ENCODE assay signal across 1 cellular context in the genomic region with DNA sequence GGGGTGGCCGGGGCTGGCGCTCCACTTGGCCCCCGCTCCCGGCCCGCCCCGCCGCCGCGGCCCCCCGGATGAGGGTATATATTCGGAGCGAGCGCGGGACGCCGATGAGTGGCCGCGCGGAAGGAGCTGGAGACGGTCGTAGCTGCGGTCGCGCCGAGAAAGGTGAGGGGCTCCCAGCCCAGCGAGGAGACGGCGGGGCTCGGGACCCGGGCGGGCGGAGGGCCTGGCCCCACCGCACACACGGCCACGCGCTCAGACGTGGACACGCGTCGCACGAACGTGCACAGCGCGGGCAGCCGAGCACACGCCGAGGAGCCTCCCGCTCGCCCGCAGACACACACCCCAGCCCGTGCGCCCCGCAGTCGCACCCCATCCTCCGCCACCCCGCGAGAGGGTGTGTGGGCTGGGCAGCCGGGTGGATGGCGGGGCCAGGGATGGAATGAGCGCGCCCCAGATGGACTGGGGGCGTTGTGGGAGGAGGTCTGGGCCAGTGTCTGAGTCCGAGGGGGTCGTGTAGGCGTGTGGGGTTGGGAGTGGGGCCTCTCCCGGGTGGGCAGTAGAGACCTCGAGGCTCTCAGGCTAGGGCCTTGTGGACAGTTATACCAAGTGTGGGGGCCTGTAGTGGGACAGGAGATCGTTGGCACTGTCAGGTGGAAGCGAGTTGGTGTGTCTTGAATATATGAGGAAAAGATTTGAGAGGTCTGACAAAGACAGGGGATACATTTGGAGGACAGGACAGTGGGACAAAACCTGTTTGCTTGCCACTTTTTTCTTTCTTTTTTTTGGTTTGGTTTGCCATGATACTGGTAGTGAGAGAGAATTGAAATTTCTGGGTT.
TF ChIP-seq lines count a peak whose summit lies in the region.

UAP1 (plus strand) TSS at position 107 of the 836 bp plus-strand sequence. CDS start 4,347 bp downstream, outside the sequence.

TF ChIP-seq in GM12878, 131 proteins besides CTCF, POLR2A, EP300 and RAD21 (continued from another document and continues in another):
- TF ChIP-seq, protein P1, sequence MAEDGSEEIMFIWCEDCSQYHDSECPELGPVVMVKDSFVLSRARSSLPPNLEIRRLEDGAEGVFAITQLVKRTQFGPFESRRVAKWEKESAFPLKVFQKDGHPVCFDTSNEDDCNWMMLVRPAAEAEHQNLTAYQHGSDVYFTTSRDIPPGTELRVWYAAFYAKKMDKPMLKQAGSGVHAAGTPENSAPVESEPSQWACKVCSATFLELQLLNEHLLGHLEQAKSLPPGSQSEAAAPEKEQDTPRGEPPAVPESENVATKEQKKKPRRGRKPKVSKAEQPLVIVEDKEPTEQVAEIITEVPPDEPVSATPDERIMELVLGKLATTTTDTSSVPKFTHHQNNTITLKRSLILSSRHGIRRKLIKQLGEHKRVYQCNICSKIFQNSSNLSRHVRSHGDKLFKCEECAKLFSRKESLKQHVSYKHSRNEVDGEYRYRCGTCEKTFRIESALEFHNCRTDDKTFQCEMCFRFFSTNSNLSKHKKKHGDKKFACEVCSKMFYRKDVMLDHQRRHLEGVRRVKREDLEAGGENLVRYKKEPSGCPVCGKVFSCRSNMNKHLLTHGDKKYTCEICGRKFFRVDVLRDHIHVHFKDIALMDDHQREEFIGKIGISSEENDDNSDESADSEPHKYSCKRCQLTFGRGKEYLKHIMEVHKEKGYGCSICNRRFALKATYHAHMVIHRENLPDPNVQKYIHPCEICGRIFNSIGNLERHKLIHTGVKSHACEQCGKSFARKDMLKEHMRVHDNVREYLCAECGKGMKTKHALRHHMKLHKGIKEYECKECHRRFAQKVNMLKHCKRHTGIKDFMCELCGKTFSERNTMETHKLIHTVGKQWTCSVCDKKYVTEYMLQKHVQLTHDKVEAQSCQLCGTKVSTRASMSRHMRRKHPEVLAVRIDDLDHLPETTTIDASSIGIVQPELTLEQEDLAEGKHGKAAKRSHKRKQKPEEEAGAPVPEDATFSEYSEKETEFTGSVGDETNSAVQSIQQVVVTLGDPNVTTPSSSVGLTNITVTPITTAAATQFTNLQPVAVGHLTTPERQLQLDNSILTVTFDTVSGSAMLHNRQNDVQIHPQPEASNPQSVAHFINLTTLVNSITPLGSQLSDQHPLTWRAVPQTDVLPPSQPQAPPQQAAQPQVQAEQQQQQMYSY (CRISPR knock-in tag; IDR thresholded peaks at IDR 0.05): no peak
- TF ChIP-seq CEBPZ (IDR thresholded peaks at IDR 0.05; ENCODE audit: low read depth, low read length): no peak
- TF ChIP-seq CREM (IDR thresholded peaks at IDR 0.05; ENCODE audit: low read depth): no peak
- no peak for TF ChIP-seq NFIC (IDR thresholded peaks at IDR 0.05; ENCODE audit: low read depth, low read length)
- no peak for TF ChIP-seq BMI1 (IDR thresholded peaks at IDR 0.05; ENCODE audit: borderline replicate concordance)
- no peak for TF ChIP-seq RFX5 (IDR thresholded peaks at IDR 0.05; ENCODE audit: low read depth, low read length)
- no peak for TF ChIP-seq E2F4 (IDR thresholded peaks at IDR 0.05; ENCODE audit: low read depth, low read length)
- TF ChIP-seq, protein P2, sequence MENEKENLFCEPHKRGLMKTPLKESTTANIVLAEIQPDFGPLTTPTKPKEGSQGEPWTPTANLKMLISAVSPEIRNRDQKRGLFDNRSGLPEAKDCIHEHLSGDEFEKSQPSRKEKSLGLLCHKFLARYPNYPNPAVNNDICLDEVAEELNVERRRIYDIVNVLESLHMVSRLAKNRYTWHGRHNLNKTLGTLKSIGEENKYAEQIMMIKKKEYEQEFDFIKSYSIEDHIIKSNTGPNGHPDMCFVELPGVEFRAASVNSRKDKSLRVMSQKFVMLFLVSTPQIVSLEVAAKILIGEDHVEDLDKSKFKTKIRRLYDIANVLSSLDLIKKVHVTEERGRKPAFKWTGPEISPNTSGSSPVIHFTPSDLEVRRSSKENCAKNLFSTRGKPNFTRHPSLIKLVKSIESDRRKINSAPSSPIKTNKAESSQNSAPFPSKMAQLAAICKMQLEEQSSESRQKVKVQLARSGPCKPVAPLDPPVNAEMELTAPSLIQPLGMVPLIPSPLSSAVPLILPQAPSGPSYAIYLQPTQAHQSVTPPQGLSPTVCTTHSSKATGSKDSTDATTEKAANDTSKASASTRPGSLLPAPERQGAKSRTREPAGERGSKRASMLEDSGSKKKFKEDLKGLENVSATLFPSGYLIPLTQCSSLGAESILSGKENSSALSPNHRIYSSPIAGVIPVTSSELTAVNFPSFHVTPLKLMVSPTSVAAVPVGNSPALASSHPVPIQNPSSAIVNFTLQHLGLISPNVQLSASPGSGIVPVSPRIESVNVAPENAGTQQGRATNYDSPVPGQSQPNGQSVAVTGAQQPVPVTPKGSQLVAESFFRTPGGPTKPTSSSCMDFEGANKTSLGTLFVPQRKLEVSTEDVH (IDR thresholded peaks at IDR 0.05; ENCODE audit: low read depth, partially characterized antibody): no peak
- TF ChIP-seq CREB1 (IDR thresholded peaks at IDR 0.05; ENCODE audit: low read depth): no peak
- no peak for TF ChIP-seq ZNF592 (IDR thresholded peaks at IDR 0.05)
- TF ChIP-seq KDM1A (IDR thresholded peaks at IDR 0.05; ENCODE audit: borderline replicate concordance): no peak
- no peak for TF ChIP-seq SREBF1 (IDR thresholded peaks at IDR 0.05; ENCODE audit: low read length)
- no peak for TF ChIP-seq ETV6 (conservative IDR thresholded peaks at IDR 0.05 in 1 of 2, IDR thresholded peaks at IDR 0.05 in 1 of 2; ENCODE audit: borderline replicate concordance in 1 of 2, low read depth in 1 of 2)
- TF ChIP-seq NKRF (conservative IDR thresholded peaks at IDR 0.05): peak; percentile 71; the same call in 1 of the 2 replicates
- TF ChIP-seq, protein P3, sequence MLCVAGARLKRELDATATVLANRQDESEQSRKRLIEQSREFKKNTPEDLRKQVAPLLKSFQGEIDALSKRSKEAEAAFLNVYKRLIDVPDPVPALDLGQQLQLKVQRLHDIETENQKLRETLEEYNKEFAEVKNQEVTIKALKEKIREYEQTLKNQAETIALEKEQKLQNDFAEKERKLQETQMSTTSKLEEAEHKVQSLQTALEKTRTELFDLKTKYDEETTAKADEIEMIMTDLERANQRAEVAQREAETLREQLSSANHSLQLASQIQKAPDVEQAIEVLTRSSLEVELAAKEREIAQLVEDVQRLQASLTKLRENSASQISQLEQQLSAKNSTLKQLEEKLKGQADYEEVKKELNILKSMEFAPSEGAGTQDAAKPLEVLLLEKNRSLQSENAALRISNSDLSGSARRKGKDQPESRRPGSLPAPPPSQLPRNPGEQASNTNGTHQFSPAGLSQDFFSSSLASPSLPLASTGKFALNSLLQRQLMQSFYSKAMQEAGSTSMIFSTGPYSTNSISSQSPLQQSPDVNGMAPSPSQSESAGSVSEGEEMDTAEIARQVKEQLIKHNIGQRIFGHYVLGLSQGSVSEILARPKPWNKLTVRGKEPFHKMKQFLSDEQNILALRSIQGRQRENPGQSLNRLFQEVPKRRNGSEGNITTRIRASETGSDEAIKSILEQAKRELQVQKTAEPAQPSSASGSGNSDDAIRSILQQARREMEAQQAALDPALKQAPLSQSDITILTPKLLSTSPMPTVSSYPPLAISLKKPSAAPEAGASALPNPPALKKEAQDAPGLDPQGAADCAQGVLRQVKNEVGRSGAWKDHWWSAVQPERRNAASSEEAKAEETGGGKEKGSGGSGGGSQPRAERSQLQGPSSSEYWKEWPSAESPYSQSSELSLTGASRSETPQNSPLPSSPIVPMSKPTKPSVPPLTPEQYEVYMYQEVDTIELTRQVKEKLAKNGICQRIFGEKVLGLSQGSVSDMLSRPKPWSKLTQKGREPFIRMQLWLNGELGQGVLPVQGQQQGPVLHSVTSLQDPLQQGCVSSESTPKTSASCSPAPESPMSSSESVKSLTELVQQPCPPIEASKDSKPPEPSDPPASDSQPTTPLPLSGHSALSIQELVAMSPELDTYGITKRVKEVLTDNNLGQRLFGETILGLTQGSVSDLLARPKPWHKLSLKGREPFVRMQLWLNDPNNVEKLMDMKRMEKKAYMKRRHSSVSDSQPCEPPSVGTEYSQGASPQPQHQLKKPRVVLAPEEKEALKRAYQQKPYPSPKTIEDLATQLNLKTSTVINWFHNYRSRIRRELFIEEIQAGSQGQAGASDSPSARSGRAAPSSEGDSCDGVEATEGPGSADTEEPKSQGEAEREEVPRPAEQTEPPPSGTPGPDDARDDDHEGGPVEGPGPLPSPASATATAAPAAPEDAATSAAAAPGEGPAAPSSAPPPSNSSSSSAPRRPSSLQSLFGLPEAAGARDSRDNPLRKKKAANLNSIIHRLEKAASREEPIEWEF (IDR thresholded peaks at IDR 0.05; ENCODE audit: insufficient replicate concordance, low read depth, low read length): no peak
- no peak for TF ChIP-seq MTA2 (IDR thresholded peaks at IDR 0.05; ENCODE audit: low read depth)
- TF ChIP-seq BHLHE40 (IDR thresholded peaks at IDR 0.05; ENCODE audit: borderline replicate concordance in 1 of 2, low read depth in 2 of 2, low read length in 1 of 2): peak; percentile 12 to 91; a peak in 2 of 4 replicates
- TF ChIP-seq TAF1 (IDR thresholded peaks at IDR 0.05; ENCODE audit: borderline replicate concordance, low read depth, low read length): no peak
- 0 out of 2 replicates have a peak, but pooled peaks have one; percentile 7 for TF ChIP-seq TCF3 (IDR thresholded peaks at IDR 0.05; ENCODE audit: borderline replicate concordance, insufficient read depth, low read depth, low read length)
- TF ChIP-seq CBX3 (IDR thresholded peaks at IDR 0.05; ENCODE audit: borderline replicate concordance, low read depth): no peak
- no peak for TF ChIP-seq IKZF2 (IDR thresholded peaks at IDR 0.05)
